16 cellular contexts compared by ENCODE assay signal in genomic region chr1:214476229-214476957, GRCh38.
DNase-seq lines count a peak whose midpoint lies in the region; ATAC-seq and TF ChIP-seq lines count a peak whose summit lies in the region.
"Had no signal": no experiment of that assay in that cellular context is flagged by ENCODE, and none has a peak within 500 bp of the region (broad histone marks: within the 10 kb centered on the region; RNA-seq: fewer than 3 reads in every experiment).

No MANE protein-coding gene starts in this region.

- peaks cover 16% of the 10 kb centered on the region for H3K36me3 Mint-ChIP-seq in MCF 10A (ENCODE audit: insufficient read depth, unreplicated experiment)
- H3K36me3 Mint-ChIP-seq: IgD-negative memory B cell had no signal

- POLR2A ChIA-PET in MCF 10A (lab: Yijun Ruan, JAX): interaction anchor here (0.9 to 30.6 kb wide), 40 partner anchors 9 to 1092 kb away, joined by 3 to 881 read pairs (median 10); partner anchors contain the start of genes CENPF, KCTD3 and PTPN14

- H3K4me1 ChIP-seq in heart left ventricle (peaks cover 0 to 46% (median 20%) of the 10 kb centered on the region in 12 donors), lower lobe of right lung (peaks cover 8% of the 10 kb centered on the region), upper lobe of right lung (peaks cover 5% of the 10 kb centered on the region), colonic mucosa (no peaks in the 10 kb centered on the region)

- BruUV-seq in MCF 10A (replicated peaks; lab: Mats Ljungman, UMichigan): TSS peak; percentile 61

- peak overlapping the region; percentile 88 for H3K27ac Mint-ChIP-seq in MCF 10A (ENCODE audit: low read depth, unreplicated experiment)
- H3K27ac Mint-ChIP-seq: IgD-negative memory B cell; stimulated activated naive CD8-positive, alpha-beta T cell treated with anti-CD3 and anti-CD28 coated beads, Interleukin-15, Interleukin-2, amounts not matched to agents 100 ng/mL and 50 ng/mL, for 24 hours; T-helper 17 cell had no signal

- no peak for TF ChIP-seq POLR2A in heart left ventricle (IDR thresholded peaks at IDR 0.05)

- intact Hi-C loops in heart left ventricle (cut with DNase I): no loop called here
- intact Hi-C loops in cardiac septum (cut with DNase I): no loop called here
- intact Hi-C loops in MCF 10A (cut with micrococcal nuclease): loop anchor here (1.0 to 10.0 kb wide), 4 partner anchors 30 to 98 kb away; no protein-coding TSS in a partner anchor
- intact Hi-C loops in lower lobe of right lung (cut with DNase I): no loop called here
- intact Hi-C loops in upper lobe of right lung (cut with DNase I): no loop called here
- intact Hi-C loops in colonic mucosa (cut with DNase I): no loop called here

- no peaks in the 10 kb centered on the region for H3K9me3 Mint-ChIP-seq in MCF 10A (ENCODE audit: unreplicated experiment)
- H3K9me3 Mint-ChIP-seq: IgD-negative memory B cell; stimulated activated naive CD8-positive, alpha-beta T cell treated with anti-CD3 and anti-CD28 coated beads, Interleukin-15, Interleukin-2, amounts not matched to agents 100 ng/mL and 50 ng/mL, for 24 hours had no signal

- TF ChIP-seq CTCF in heart left ventricle (IDR thresholded peaks at IDR 0.05): no peak
- TF ChIP-seq CTCF in MCF 10A (IDR thresholded peaks at IDR 0.05; ENCODE audit: unreplicated experiment): no peak
- TF ChIP-seq CTCF in lower lobe of right lung (IDR thresholded peaks at IDR 0.05): no peak
- TF ChIP-seq CTCF in upper lobe of right lung (IDR thresholded peaks at IDR 0.05): no peak
- TF ChIP-seq CTCF in colonic mucosa (IDR thresholded peaks at IDR 0.05): no peak

- peak in 1 of 5 donors; percentile 26 for DNase-seq in heart left ventricle
- no peak for DNase-seq in cardiac septum (ENCODE audit: low spot score)
- peak; percentile 93 for DNase-seq in MCF 10A (ENCODE audit: unreplicated experiment)
- no peak for DNase-seq in lower lobe of right lung
- DNase-seq in upper lobe of right lung: no peak
- DNase-seq in superior temporal gyrus (ENCODE audit: extremely low spot score): no peak
- no peak for DNase-seq in HPDE6-E6E7 (ENCODE audit: extremely low spot score)
- no peak for DNase-seq in colonic mucosa
- DNase-seq: adrenal gland; erythroblast; kidney; NCI-H187; stimulated activated CD4-positive, alpha-beta T cell treated with anti-CD3 and anti-CD28 coated beads, Interleukin-1b, Interleukin-23, amount 100 ng/mL, for 48 hours; T-helper 17 cell had no signal

- H3K27ac ChIP-seq in heart left ventricle: peak overlapping the region in 4 of 12 donors; percentile 3 to 28 (median 11)
- peak overlapping the region; percentile 47 for H3K27ac ChIP-seq in lower lobe of right lung
- H3K27ac ChIP-seq in upper lobe of right lung: peak overlapping the region; percentile 7
- H3K27ac ChIP-seq in colonic mucosa: no peak overlapping the region
- H3K27ac ChIP-seq: adrenal gland had no signal

- ATAC-seq in heart left ventricle (peak in 3 of 4 donors; percentile 22 to 29 (median 28)), lower lobe of right lung (peak; percentile 18 to 44), upper lobe of right lung (peak; percentile 12)
- ATAC-seq: T-helper 17 cell had no signal

- H3K4me3 ChIP-seq in heart left ventricle (no peak overlapping the region), lower lobe of right lung (no peak overlapping the region), upper lobe of right lung (no peak overlapping the region), colonic mucosa (no peak overlapping the region)
- H3K4me3 ChIP-seq: adrenal gland had no signal

- H3K9ac ChIP-seq in colonic mucosa (ENCODE audit: low read depth in 2 of 2, low read length in 2 of 2): no peak overlapping the region

- CTCF ChIA-PET in MCF 10A (lab: Yijun Ruan, JAX): interaction anchor here (0.6 to 8.8 kb wide), 33 partner anchors 8 to 1353 kb away, joined by 3 to 120 read pairs (median 4); partner anchors contain the start of gene PTPN14

- H3K36me3 ChIP-seq in heart left ventricle (no peaks in the 10 kb centered on the region), lower lobe of right lung (no peaks in the 10 kb centered on the region), upper lobe of right lung (no peaks in the 10 kb centered on the region), colonic mucosa (no peaks in the 10 kb centered on the region)
- H3K36me3 ChIP-seq: adrenal gland had no signal

- H3K4me3 Mint-ChIP-seq in MCF 10A (ENCODE audit: unreplicated experiment): peak overlapping the region; percentile 65
- H3K4me3 Mint-ChIP-seq: IgD-negative memory B cell; stimulated activated naive CD8-positive, alpha-beta T cell treated with anti-CD3 and anti-CD28 coated beads, Interleukin-15, Interleukin-2, amounts not matched to agents 100 ng/mL and 50 ng/mL, for 24 hours; T-helper 17 cell had no signal

- WGBS in heart left ventricle, 4 donors: 75 to 84% (median 81%) methylated on average over 10 of the region's 10 CpGs

- H3K27me3 Mint-ChIP-seq in MCF 10A (ENCODE audit: insufficient read depth, unreplicated experiment): no peaks in the 10 kb centered on the region

- H3K4me1 Mint-ChIP-seq in MCF 10A (ENCODE audit: insufficient read depth, unreplicated experiment): peaks cover 76% of the 10 kb centered on the region
- H3K4me1 Mint-ChIP-seq: IgD-negative memory B cell, T-helper 17 cell had no signal

- no peaks in the 10 kb centered on the region for H3K9me3 ChIP-seq in heart left ventricle
- no peaks in the 10 kb centered on the region for H3K9me3 ChIP-seq in lower lobe of right lung
- H3K9me3 ChIP-seq in upper lobe of right lung: no peaks in the 10 kb centered on the region
- H3K9me3 ChIP-seq in colonic mucosa: no peaks in the 10 kb centered on the region
- H3K9me3 ChIP-seq: adrenal gland had no signal

- H3K27me3 ChIP-seq in heart left ventricle: no peaks in the 10 kb centered on the region
- H3K27me3 ChIP-seq in lower lobe of right lung (ENCODE audit: low read depth): no peaks in the 10 kb centered on the region
- no peaks in the 10 kb centered on the region for H3K27me3 ChIP-seq in upper lobe of right lung
- no peaks in the 10 kb centered on the region for H3K27me3 ChIP-seq in colonic mucosa
- H3K27me3 ChIP-seq: adrenal gland had no signal
